1 cellular context compared by ENCODE assay signal in genomic region chr12:4943938-4944284, GRCh38.
A peak's percentile ranks its signal among the peaks of the same experiment; 100 is the strongest.
TF ChIP-seq lines count a peak whose summit lies in the region.

No MANE protein-coding gene starts in this region.

TF ChIP-seq in GM12878, 131 proteins besides CTCF, POLR2A, EP300 and RAD21 (continued from another document):
- no peak; the same call in 1 of the 2 replicates for TF ChIP-seq ZBTB40 (IDR thresholded peaks at IDR 0.05; ENCODE audit: borderline replicate concordance)
- TF ChIP-seq CBFB (IDR thresholded peaks at IDR 0.05; ENCODE audit: low read depth): 0 out of 2 replicates have a peak, but pooled peaks have one; percentile 11
- peak; percentile 4 for TF ChIP-seq BCL3 (IDR thresholded peaks at IDR 0.05; ENCODE audit: borderline replicate concordance, insufficient read depth, low read depth, low read length, poor library complexity, severe bottlenecking)
- no peak for TF ChIP-seq ELK1 (IDR thresholded peaks at IDR 0.05; ENCODE audit: low read depth, low read length)
- no peak for TF ChIP-seq RFX5 (IDR thresholded peaks at IDR 0.05; ENCODE audit: low read depth, low read length)
- TF ChIP-seq ZBED1 (IDR thresholded peaks at IDR 0.05; ENCODE audit: borderline replicate concordance): no peak
- 0 out of 2 replicates have a peak, but pooled peaks have one; percentile 22 for TF ChIP-seq EED (IDR thresholded peaks at IDR 0.05; ENCODE audit: low read depth)
- TF ChIP-seq KAT2A (conservative IDR thresholded peaks at IDR 0.05; ENCODE audit: control insufficient read depth, low read depth, low read length): no peak
- TF ChIP-seq SMARCA5 (IDR thresholded peaks at IDR 0.05): peak; percentile 55; the same call in 1 of the 2 replicates
- no peak for TF ChIP-seq ZNF687 (IDR thresholded peaks at IDR 0.05)
- peak; percentile 7; the same call in 1 of the 2 replicates for TF ChIP-seq GATAD2B (conservative IDR thresholded peaks at IDR 0.05; ENCODE audit: low read depth)
- no peak for TF ChIP-seq ZNF274 (IDR thresholded peaks at IDR 0.05; ENCODE audit: insufficient read depth, insufficient read length)
- TF ChIP-seq CBX5 (IDR thresholded peaks at IDR 0.05; ENCODE audit: low read depth): 0 out of 2 replicates have a peak, but pooled peaks have one; percentile 14
- no peak for TF ChIP-seq SREBF1 (IDR thresholded peaks at IDR 0.05; ENCODE audit: low read length)
- no peak for TF ChIP-seq CREM (IDR thresholded peaks at IDR 0.05; ENCODE audit: low read depth)
